In genomic region chr17:58010067-58010799, GRCh38 we compare ENCODE assay signal across 1 cellular context.
TF ChIP-seq lines count a peak whose summit lies in the region.

No MANE protein-coding gene starts in this region.

TF ChIP-seq in HepG2, 621 proteins besides CTCF, POLR2A, EP300 and RAD21 (continued from another document):
- TF ChIP-seq ZNF687 (CRISPR knock-in tag; IDR thresholded peaks at IDR 0.05), result no peak
- TF ChIP-seq ZNF136 (CRISPR knock-in tag; IDR thresholded peaks at IDR 0.05; ENCODE audit: low read depth), result no peak
- TF ChIP-seq ZMYM3 (CRISPR knock-in tag; IDR thresholded peaks at IDR 0.05), result 0 out of 2 replicates have a peak, but pooled peaks have one; percentile 25
- no peak for TF ChIP-seq SNAPC4 (CRISPR knock-in tag; IDR thresholded peaks at IDR 0.05)
- TF ChIP-seq TEAD3 (CRISPR knock-in tag; optimal IDR thresholded peaks at IDR 0.05; ENCODE audit: borderline replicate concordance), result peak; percentile 68
- no peak for TF ChIP-seq ZNF546 (CRISPR knock-in tag; conservative IDR thresholded peaks at IDR 0.05)
- no peak for TF ChIP-seq ZNF572 (CRISPR knock-in tag; IDR thresholded peaks at IDR 0.05)
- TF ChIP-seq ZNF660 (CRISPR knock-in tag; IDR thresholded peaks at IDR 0.05; ENCODE audit: borderline replicate concordance, low read depth), result no peak
- peak; percentile 17; the same call in 1 of the 2 replicates for TF ChIP-seq CEBPB (IDR thresholded peaks at IDR 0.05; ENCODE audit: borderline replicate concordance, low read depth, low read length)
- TF ChIP-seq HOXA5 (CRISPR knock-in tag; IDR thresholded peaks at IDR 0.05), result no peak
- no peak for TF ChIP-seq RXRA (CRISPR knock-in tag; IDR thresholded peaks at IDR 0.05)
- no peak for TF ChIP-seq ZNF318 (CRISPR knock-in tag; IDR thresholded peaks at IDR 0.05)
- no peak for TF ChIP-seq KDM2A (CRISPR knock-in tag; IDR thresholded peaks at IDR 0.05; ENCODE audit: borderline replicate concordance, low read depth)
- TF ChIP-seq ZNF883 (CRISPR knock-in tag; IDR thresholded peaks at IDR 0.05; ENCODE audit: not compliant biosample characterization), result no peak
- no peak for TF ChIP-seq PAX8 (CRISPR knock-in tag; IDR thresholded peaks at IDR 0.05; ENCODE audit: borderline replicate concordance)
- TF ChIP-seq SIN3B (IDR thresholded peaks at IDR 0.05; ENCODE audit: low read length), result no peak
